8 cellular contexts compared by ENCODE assay signal in the genomic region with DNA sequence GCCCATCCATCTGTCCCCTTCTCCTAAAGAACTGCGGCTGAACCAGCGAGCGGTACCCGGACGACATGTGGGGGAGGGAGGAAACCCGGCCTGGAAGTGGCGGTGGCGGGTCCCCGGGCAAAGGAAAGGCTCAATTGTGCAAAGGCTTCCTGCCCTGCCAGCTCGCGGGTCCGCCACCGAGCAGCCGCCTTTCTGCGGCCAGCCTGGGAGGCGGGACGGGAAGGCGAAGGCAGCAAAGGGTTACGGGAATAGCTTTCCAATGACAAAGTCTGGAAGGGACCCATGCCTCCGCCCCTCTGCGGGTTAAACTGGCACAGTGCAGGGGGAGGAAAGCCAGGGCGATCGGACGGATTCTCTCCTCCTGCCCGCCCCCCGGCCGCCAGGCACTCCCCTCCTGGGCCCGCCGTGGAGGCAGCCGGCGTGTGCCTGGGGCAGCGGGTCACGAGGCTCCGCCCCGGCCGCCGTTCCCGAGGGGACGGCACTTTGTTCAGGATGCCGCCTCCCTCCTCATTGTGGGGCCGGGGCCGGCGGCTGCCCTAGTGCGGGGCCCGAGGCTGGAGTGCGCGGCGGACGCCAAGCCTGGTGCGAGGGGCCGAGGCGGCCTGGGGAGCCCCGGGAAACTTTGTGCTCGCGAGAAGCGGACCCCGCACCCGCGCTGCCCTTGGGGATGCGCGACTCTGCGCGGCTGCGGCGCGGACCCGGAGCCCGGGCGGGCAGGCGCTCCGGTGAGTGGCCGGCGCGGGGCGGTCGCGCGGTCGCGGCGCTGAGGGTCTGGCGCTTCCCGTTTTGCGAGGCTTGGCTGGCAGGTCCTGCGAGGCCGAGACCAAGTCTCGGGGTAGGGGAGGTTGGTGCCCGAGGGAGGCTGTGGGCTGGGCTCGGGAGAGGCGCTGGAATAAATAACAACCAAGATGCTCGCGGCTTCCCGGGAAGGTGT. TPM values are rescaled to one million over a fixed set of nuclear protein-coding genes. Genes with fewer than 3 reads are reported as not detected.
DNase-seq lines count a peak whose midpoint lies in the region; ATAC-seq and TF ChIP-seq lines count a peak whose summit lies in the region.

NAV1 (plus strand) TSS at position 510 of the 934 bp plus-strand sequence. CDS start 83,758 bp downstream, outside the sequence.

- H3K4me3 ChIP-seq in MG63 (peak within 1 kb of the TSS; percentile 61), neural cell (ENCODE audit: low read length) (peak within 1 kb of the TSS; percentile 77)

- no peak for TF ChIP-seq EP300 in neural cell (conservative IDR thresholded peaks at IDR 0.05; ENCODE audit: poor library complexity, severe bottlenecking)

- H3K27me3 ChIP-seq in MG63, result no peaks in the 10 kb centered on the region
- peaks cover 38% of the 10 kb centered on the region for H3K27me3 ChIP-seq in neural cell (ENCODE audit: insufficient read depth, low read depth, low read length)

- H3K36me3 ChIP-seq in MG63 (no peaks in the 10 kb centered on the region), neural cell (ENCODE audit: insufficient read depth, low read length) (no peaks in the 10 kb centered on the region)

- H3K4me1 Mint-ChIP-seq in activated naive CD8-positive, alpha-beta T cell (ENCODE audit: low read depth), result peaks cover 20% of the 10 kb centered on the region

- H3K9me2 ChIP-seq in neural cell (ENCODE audit: insufficient read depth, low read length), result no peaks in the 10 kb centered on the region

- DNase-seq in NCI-H2029 (lab: John Stamatoyannopoulos, UW) (peak; percentile 9), NCI-H2029 treated with DMSO at 0.1 percent for 48 hours (lab: John Stamatoyannopoulos, UW) (no peak), MG63 (peak; percentile 94), globus pallidus (ENCODE audit: low spot score) (peak; percentile 80)
- DNase-seq in activated CD4-positive, CD25-positive, alpha-beta regulatory T cell (lab: John Stamatoyannopoulos, UW), result no peak

- no peaks in the 10 kb centered on the region for H3K79me2 ChIP-seq in neural cell (replicated peaks; ENCODE audit: insufficient read depth, low read length)

- H3F3A ChIP-seq in neural cell (ENCODE audit: insufficient read depth, low read length, poor library complexity, severe bottlenecking), result no peaks in the 10 kb centered on the region

- no peaks in the 10 kb centered on the region for H4K20me1 ChIP-seq in neural cell (ENCODE audit: insufficient read depth)

- H3K27ac Mint-ChIP-seq in activated naive CD8-positive, alpha-beta T cell, result no peak within 1 kb of the TSS

- no peak for ATAC-seq in GM21381 (IDR thresholded peaks at IDR 0.05; ENCODE audit: unreplicated experiment)

- H3K4me3 Mint-ChIP-seq in activated naive CD8-positive, alpha-beta T cell, result peak within 1 kb of the TSS; percentile 83

- H3K9me3 ChIP-seq in MG63 (no peaks in the 10 kb centered on the region), neural cell (ENCODE audit: low read length) (no peaks in the 10 kb centered on the region)

- no peaks in the 10 kb centered on the region for H3K9me3 Mint-ChIP-seq in activated naive CD8-positive, alpha-beta T cell (ENCODE audit: low read depth)

- peak within 1 kb of the TSS; percentile 11 for H2AFZ ChIP-seq in neural cell (ENCODE audit: low read depth, low read length)

- peaks cover 31% of the 10 kb centered on the region for H3K27me3 Mint-ChIP-seq in activated naive CD8-positive, alpha-beta T cell

- no peak for TF ChIP-seq CTCF in neural cell (IDR thresholded peaks at IDR 0.05; ENCODE audit: poor library complexity, severe bottlenecking)

- no peak within 1 kb of the TSS for H3K27ac ChIP-seq in neural cell (ENCODE audit: low read length)

- peak within 1 kb of the TSS; percentile 57 for H3K4me2 ChIP-seq in neural cell (ENCODE audit: low read length)

- TF ChIP-seq RAD21 in neural cell (conservative IDR thresholded peaks at IDR 0.05), result no peak

- H3K9ac ChIP-seq in neural cell (ENCODE audit: low read length), result peak within 1 kb of the TSS; percentile 46

- no peaks in the 10 kb centered on the region for H3K36me3 Mint-ChIP-seq in activated naive CD8-positive, alpha-beta T cell

TF ChIP-seq in neural cell, 6 proteins besides CTCF, POLR2A, EP300 and RAD21:
- no peak for TF ChIP-seq EZH2 (IDR thresholded peaks at IDR 0.05; ENCODE audit: borderline replicate concordance, insufficient read depth, low read length, poor library complexity, severe bottlenecking)
- peak; percentile 11 for TF ChIP-seq SMC3 (conservative IDR thresholded peaks at IDR 0.05; ENCODE audit: poor library complexity)

RNA-seq across cellular contexts. Expression of gene NAV1, which starts in this region (rescaled TPM):
- 17.7 and 22.9 TPM in 2 replicates for total RNA-seq in MG63 (2014; rRNA removed; shearing (Covaris generic); ENCODE audit: low replicate concordance)
- polyA plus RNA-seq in neural cell, result 33.2 and 38.0 TPM in 2 replicates
- polyA minus RNA-seq in neural cell, result 92.3 and 130 TPM in 2 replicates

Comparison
In these comparisons a context has a peak if more than half of its experiments do, and no peak if none do; other contexts are left out.
1. DNase-seq: peak in NCI-H2029 (single experiment), MG63 (single experiment) and globus pallidus (single experiment); none in NCI-H2029 treated with DMSO at 0.1 percent for 48 hours (single experiment) and activated CD4-positive, CD25-positive, alpha-beta regulatory T cell (0 of 4).